ENCODE assay signal across 27 cellular contexts in genomic region chrX:34063616-34064015, GRCh38.
DNase-seq lines count a peak whose midpoint lies in the region; ATAC-seq, FAIRE-seq and TF ChIP-seq lines count a peak whose summit lies in the region.
"Had no signal": no experiment of that assay in that cellular context is flagged by ENCODE, and none has a peak within 500 bp of the region (broad histone marks: within the 10 kb centered on the region; RNA-seq: fewer than 3 reads in every experiment).

No MANE protein-coding gene starts in this region.

- FAIRE-seq in D721Med (lab: Jason Lieb, UNC) (peak; percentile 11), bronchial epithelial cell (lab: Jason Lieb, UNC) (no peak)
- FAIRE-seq: A549, GM12878, GM18507, H54 had no signal

- peak overlapping the region; percentile 31 for H2AFZ ChIP-seq in neural progenitor cell (replicated peaks)

- no peak overlapping the region for H3K27ac Mint-ChIP-seq in neural progenitor cell
- H3K27ac Mint-ChIP-seq: CD14-positive monocyte, HFFc6 had no signal

- H3K4me1 Mint-ChIP-seq in neural progenitor cell, result no peaks in the 10 kb centered on the region
- H3K4me1 Mint-ChIP-seq: CD14-positive monocyte; CD4-positive, alpha-beta memory T cell had no signal

- H3K9me3 Mint-ChIP-seq in neural progenitor cell, result no peaks in the 10 kb centered on the region
- H3K9me3 Mint-ChIP-seq: CD14-positive monocyte had no signal

- H3K27ac ChIP-seq in RWPE2 (ENCODE audit: poor library complexity, severe bottlenecking) (no peak overlapping the region), neural progenitor cell (no peak overlapping the region)
- H3K27ac ChIP-seq: A549; BLaER1 treated with 17β-estradiol and CSF1 and Interleukin-3, amounts not matched to agents 10 nM and 100 nM had no signal

- no peaks in the 10 kb centered on the region for H3F3A ChIP-seq in neural progenitor cell (ENCODE audit: low read depth)

- H3K79me2 ChIP-seq in neural progenitor cell (ENCODE audit: low read depth), result no peaks in the 10 kb centered on the region

- no peak overlapping the region for H3K4me3 Mint-ChIP-seq in neural progenitor cell
- H3K4me3 Mint-ChIP-seq: CD14-positive monocyte; CD4-positive, alpha-beta memory T cell; HFFc6 had no signal

- TF ChIP-seq CTCF in D721Med (IDR thresholded peaks at IDR 0.05; ENCODE audit: insufficient read depth, missing control alignments), result no peak
- TF ChIP-seq CTCF in RWPE2 (IDR thresholded peaks at IDR 0.05; ENCODE audit: poor library complexity, severe bottlenecking), result no peak
- TF ChIP-seq CTCF in bronchial epithelial cell (IDR thresholded peaks at IDR 0.05; ENCODE audit: insufficient read depth, low read length, severe bottlenecking), result no peak
- no peak for TF ChIP-seq CTCF in neural progenitor cell (IDR thresholded peaks at IDR 0.05)
- TF ChIP-seq CTCF in foreskin fibroblast (IDR thresholded peaks at IDR 0.05; ENCODE audit: low read depth, low read length), result no peak

- DNase-seq in D721Med (ENCODE audit: insufficient read length, low spot score) (no peak), RWPE2 (ENCODE audit: low spot score) (no peak), bronchial epithelial cell (ENCODE audit: low read depth) (peak; percentile 52), neural progenitor cell (ENCODE audit: low spot score) (no peak), NCI-H2171 treated with DMSO at 0.1 percent for 48 hours (lab: John Stamatoyannopoulos, UW) (no peak), SKM-1 treated with dmso at 0.1 percent for 144 hours (lab: John Stamatoyannopoulos, UW; ENCODE audit: unreplicated experiment) (no peak), foreskin fibroblast (no peak)
- no peak for DNase-seq in activated CD4-positive, alpha-beta T cell treated with anti-CD3 and anti-CD28 coated beads, Interleukin-2, amount 50 U/mL, for 4 hours
- DNase-seq: 8988T; ACHN; AML-193; BE2C; Calu3; CD4-positive, alpha-beta memory T cell; COR-L47; DMS153; DND-41; GDM1; GOT3; HFFc6 had no signal

- H3K4me3 ChIP-seq in RWPE2 (ENCODE audit: severe bottlenecking), result no peak overlapping the region
- H3K4me3 ChIP-seq in bronchial epithelial cell (ENCODE audit: low read depth, low read length), result no peak overlapping the region
- no peak overlapping the region for H3K4me3 ChIP-seq in neural progenitor cell
- H3K4me3 ChIP-seq in foreskin fibroblast (ENCODE audit: low read depth in 1 of 2, low read length in 2 of 2), result no peak overlapping the region
- H3K4me3 ChIP-seq: A549; BLaER1 treated with 17β-estradiol and CSF1 and Interleukin-3, amounts not matched to agents 10 nM and 100 nM; GM12878; HAP-1 had no signal

- H3K27me3 Mint-ChIP-seq in neural progenitor cell (ENCODE audit: insufficient read depth, low read depth), result no peaks in the 10 kb centered on the region
- H3K27me3 Mint-ChIP-seq: CD4-positive, alpha-beta memory T cell had no signal

- no peaks in the 10 kb centered on the region for H3K36me3 Mint-ChIP-seq in neural progenitor cell
- H3K36me3 Mint-ChIP-seq: CD14-positive monocyte; CD4-positive, alpha-beta memory T cell had no signal

- H3K36me3 ChIP-seq in RWPE2 (ENCODE audit: low read depth) (no peaks in the 10 kb centered on the region), bronchial epithelial cell (ENCODE audit: control insufficient read depth, insufficient read depth, low read length) (no peaks in the 10 kb centered on the region), neural progenitor cell (no peaks in the 10 kb centered on the region)
- H3K36me3 ChIP-seq: BE2C; BLaER1 treated with 17β-estradiol and CSF1 and Interleukin-3, amounts not matched to agents 10 nM and 100 nM; HAP-1 had no signal

- H3K4me1 ChIP-seq in RWPE2 (ENCODE audit: insufficient read depth, poor library complexity, severe bottlenecking), result peaks cover 2% of the 10 kb centered on the region
- H3K4me1 ChIP-seq in neural progenitor cell, result no peaks in the 10 kb centered on the region
- H3K4me1 ChIP-seq: A549; BE2C; BLaER1 treated with 17β-estradiol and CSF1 and Interleukin-3, amounts not matched to agents 10 nM and 100 nM; HAP-1 had no signal

- H4K20me1 ChIP-seq in neural progenitor cell (ENCODE audit: low read depth), result no peaks in the 10 kb centered on the region
- H4K20me1 ChIP-seq: BLaER1 treated with 17β-estradiol and CSF1 and Interleukin-3, amounts not matched to agents 10 nM and 100 nM had no signal

- H3K9me3 ChIP-seq in RWPE2 (ENCODE audit: severe bottlenecking), result no peaks in the 10 kb centered on the region
- H3K9me3 ChIP-seq in neural progenitor cell (ENCODE audit: low read depth), result no peaks in the 10 kb centered on the region
- H3K9me3 ChIP-seq: A549, BE2C, HAP-1 had no signal

- H3K4me2 ChIP-seq in neural progenitor cell, result no peak overlapping the region
- H3K4me2 ChIP-seq: A549; BLaER1 treated with 17β-estradiol and CSF1 and Interleukin-3, amounts not matched to agents 10 nM and 100 nM had no signal

- H3K27me3 ChIP-seq in RWPE2 (ENCODE audit: insufficient read depth, poor library complexity, severe bottlenecking), result no peaks in the 10 kb centered on the region
- H3K27me3 ChIP-seq in bronchial epithelial cell (ENCODE audit: control insufficient read depth, insufficient read depth, low read length), result no peaks in the 10 kb centered on the region
- H3K27me3 ChIP-seq in neural progenitor cell, result no peaks in the 10 kb centered on the region
- H3K27me3 ChIP-seq: BE2C had no signal

- ATAC-seq in RWPE2 (ENCODE audit: low read depth), result 0 out of 3 replicates have a peak, but pooled peaks have one; percentile 42
- ATAC-seq: A549, GM12878 had no signal

- H3K9ac ChIP-seq in neural progenitor cell, result no peak overlapping the region
- H3K9ac ChIP-seq: BLaER1 treated with 17β-estradiol and CSF1 and Interleukin-3, amounts not matched to agents 10 nM and 100 nM had no signal
